ENCODE assay signal across 12 cellular contexts in genomic region chr21:25370311-25370744, GRCh38.
A peak's percentile ranks its signal among the peaks of the same experiment; 100 is the strongest.
DNase-seq lines count a peak whose midpoint lies in the region; ATAC-seq and TF ChIP-seq lines count a peak whose summit lies in the region.
"Had no signal": no experiment of that assay in that cellular context is flagged by ENCODE, and none has a peak within 500 bp of the region (broad histone marks: within the 10 kb centered on the region; RNA-seq: fewer than 3 reads in every experiment).

No MANE protein-coding gene starts in this region.

- H3K4me3 Mint-ChIP-seq in CD4-positive, alpha-beta T cell: no peak overlapping the region
- H3K4me3 Mint-ChIP-seq: central memory CD8-positive, alpha-beta T cell had no signal

- peaks cover 6% of the 10 kb centered on the region for H3K4me1 Mint-ChIP-seq in CD4-positive, alpha-beta T cell (ENCODE audit: low read depth)
- H3K4me1 Mint-ChIP-seq: central memory CD8-positive, alpha-beta T cell had no signal

- no peak overlapping the region for H3K27ac ChIP-seq in upper lobe of right lung
- no peak overlapping the region for H3K27ac ChIP-seq in WERI-Rb-1
- no peak overlapping the region for H3K27ac ChIP-seq in CD4-positive, alpha-beta T cell (ENCODE audit: low read depth, low read length)

- H3K9me3 ChIP-seq in upper lobe of right lung: no peaks in the 10 kb centered on the region
- no peaks in the 10 kb centered on the region for H3K9me3 ChIP-seq in WERI-Rb-1 (ENCODE audit: severe bottlenecking)
- no peaks in the 10 kb centered on the region for H3K9me3 ChIP-seq in CD4-positive, alpha-beta T cell (ENCODE audit: control insufficient read depth, low read length)
- H3K9me3 ChIP-seq: Caco-2 had no signal

- H3K27me3 ChIP-seq in upper lobe of right lung (no peaks in the 10 kb centered on the region), WERI-Rb-1 (ENCODE audit: insufficient read depth, low read depth, severe bottlenecking) (no peaks in the 10 kb centered on the region)
- no peaks in the 10 kb centered on the region for H3K27me3 ChIP-seq in CD4-positive, alpha-beta T cell (ENCODE audit: control insufficient read depth, insufficient read depth, low read length)

- CTCF ChIA-PET in CD4-positive, alpha-beta T cell (lab: Charles Lee): no interaction called here

- H3K4me3 ChIP-seq in upper lobe of right lung (no peak overlapping the region), WERI-Rb-1 (ENCODE audit: low read depth, low read length) (no peak overlapping the region)

- no peaks in the 10 kb centered on the region for H3K9me3 Mint-ChIP-seq in CD4-positive, alpha-beta T cell
- H3K9me3 Mint-ChIP-seq: central memory CD8-positive, alpha-beta T cell had no signal

- H3K27ac Mint-ChIP-seq in CD4-positive, alpha-beta T cell: no peak overlapping the region

- peaks cover 6% of the 10 kb centered on the region for H3K27me3 Mint-ChIP-seq in CD4-positive, alpha-beta T cell
- H3K27me3 Mint-ChIP-seq: central memory CD8-positive, alpha-beta T cell had no signal

- ATAC-seq in upper lobe of right lung: peak; percentile 59
- no peak for ATAC-seq in CD4-positive, alpha-beta T cell (ENCODE audit: poor library complexity)
- ATAC-seq in HG03432 (IDR thresholded peaks at IDR 0.05; ENCODE audit: unreplicated experiment): no peak
- ATAC-seq: left ventricle myocardium superior had no signal

- no peaks in the 10 kb centered on the region for H3K36me3 ChIP-seq in upper lobe of right lung
- no peaks in the 10 kb centered on the region for H3K36me3 ChIP-seq in WERI-Rb-1

- POLR2A ChIA-PET in CD4-positive, alpha-beta T cell (lab: Charles Lee): no interaction called here

- H3K36me3 Mint-ChIP-seq in CD4-positive, alpha-beta T cell (ENCODE audit: low read depth): no peaks in the 10 kb centered on the region

- DNase-seq in stimulated activated CD4-positive, alpha-beta T cell treated with anti-CD3 and anti-CD28 coated beads, Interleukin-12 subunit alpha, Interleukin-12 subunit beta, amount 100 ng/mL, for 48 hours (ENCODE audit: low read depth in 2 of 3, low spot score in 1 of 3): peak in 2 of 3 donors; percentile 12 to 20
- no peak for DNase-seq in stimulated activated CD4-positive, alpha-beta T cell treated with anti-CD3 and anti-CD28 coated beads, Interleukin-4, amount 100 ng/mL, for 1 hour
- DNase-seq in T1000 (lab: John Stamatoyannopoulos, UW) (peak; percentile 88), hepatic stellate cell (ENCODE audit: low spot score) (peak; percentile 68), upper lobe of right lung (no peak), WERI-Rb-1 (no peak)
- no peak for DNase-seq in CD4-positive, alpha-beta T cell
- DNase-seq: Caco-2, left ventricle myocardium superior, NCI-H2081 treated with DMSO at 0.1 percent for 48 hours had no signal

- TF ChIP-seq CTCF in upper lobe of right lung (IDR thresholded peaks at IDR 0.05) (no peak), WERI-Rb-1 (IDR thresholded peaks at IDR 0.05; ENCODE audit: low read depth, low read length) (no peak)
- no peak for TF ChIP-seq CTCF in CD4-positive, alpha-beta T cell (IDR thresholded peaks at IDR 0.05)

- intact Hi-C loops in upper lobe of right lung (cut with DNase I): no loop called here
- intact Hi-C loops in CD4-positive, alpha-beta T cell (cut with DNase I, micrococcal nuclease): no loop called here

- no peaks in the 10 kb centered on the region for H3K4me1 ChIP-seq in upper lobe of right lung
- H3K4me1 ChIP-seq: Caco-2 had no signal

Comparison
In these comparisons a context has a peak if more than half of its experiments do, and no peak if none do; other contexts are left out.
1. DNase-seq: peak in stimulated activated CD4-positive, alpha-beta T cell treated with anti-CD3 and anti-CD28 coated beads, Interleukin-12 subunit alpha, Interleukin-12 subunit beta, amount 100 ng/mL, for 48 hours (2 of 3), T1000 (single experiment) and hepatic stellate cell (single experiment); none in stimulated activated CD4-positive, alpha-beta T cell treated with anti-CD3 and anti-CD28 coated beads, Interleukin-4, amount 100 ng/mL, for 1 hour (single experiment), upper lobe of right lung (single experiment), WERI-Rb-1 (single experiment) and CD4-positive, alpha-beta T cell (0 of 10).